ENCODE assay signal across 8 cellular contexts in the genomic region with DNA sequence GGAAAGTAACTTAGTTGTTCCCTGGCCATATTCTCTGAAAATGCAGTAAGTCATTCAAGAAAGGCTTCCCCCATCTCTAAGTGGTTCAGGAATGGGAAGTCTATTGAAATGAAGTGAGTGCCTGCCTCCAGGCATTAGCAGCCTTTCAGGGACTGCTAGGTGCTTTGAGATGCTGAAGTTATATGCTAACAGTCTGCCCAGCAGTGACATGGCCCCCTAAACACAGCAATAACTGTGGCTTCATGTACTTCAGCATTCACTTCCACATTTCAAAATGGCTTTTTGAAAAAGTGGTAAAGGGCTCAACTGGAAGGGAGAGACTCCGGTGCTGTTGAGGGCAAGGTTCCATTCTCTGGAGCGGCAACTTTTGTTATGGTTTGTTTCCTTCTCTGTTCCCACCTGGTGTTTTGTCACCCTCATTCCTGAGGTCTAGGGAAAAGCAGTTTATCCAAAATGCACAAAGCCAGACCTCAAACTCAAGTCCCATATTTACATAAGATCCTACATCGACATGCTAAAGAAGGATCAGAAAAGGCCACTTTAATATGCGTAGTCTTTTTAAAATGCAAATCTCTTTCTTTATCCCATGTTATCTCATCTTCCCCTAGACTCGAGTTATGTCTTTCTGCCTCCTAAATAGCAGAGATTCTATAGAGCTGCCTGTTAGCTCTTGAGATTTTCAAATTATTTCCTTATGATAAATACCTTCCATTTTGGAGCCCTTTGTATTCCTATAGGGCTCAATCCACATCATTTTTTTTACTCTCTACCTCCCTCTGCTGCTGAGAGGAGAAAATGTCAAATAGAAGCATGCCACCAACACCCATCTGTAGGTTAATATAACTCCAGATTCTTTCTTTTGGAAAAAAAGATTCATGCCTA. TPM values are rescaled to one million over a fixed set of nuclear protein-coding genes. Genes with fewer than 3 reads are reported as not detected.
DNase-seq lines count a peak whose midpoint lies in the region; ATAC-seq and TF ChIP-seq lines count a peak whose summit lies in the region.

No MANE protein-coding gene starts in this region.

- DNase-seq in G401 (ENCODE audit: low spot score) (peak; percentile 54), NOMO-1 (lab: John Stamatoyannopoulos, UW; ENCODE audit: unreplicated experiment in 2 of 2) (peak; percentile 4 to 35), brain microvascular endothelial cell (peak; percentile 47), kidney epithelial cell (ENCODE audit: low read depth) (no peak), vagina (ENCODE audit: extremely low spot score in 2 of 2) (no peak), amniotic stem cell (lab: John Stamatoyannopoulos, UW) (no peak)

- TF ChIP-seq POLR2A in vagina (IDR thresholded peaks at IDR 0.05), result no peak

- H3K36me3 ChIP-seq in brain microvascular endothelial cell (replicated peaks) (no peaks in the 10 kb centered on the region), kidney epithelial cell (ENCODE audit: control insufficient read depth, insufficient read depth, low read length) (no peaks in the 10 kb centered on the region), vagina (no peaks in the 10 kb centered on the region)

- H3K4me1 ChIP-seq in vagina, result peaks cover 11% of the 10 kb centered on the region

- H3K27me3 ChIP-seq in brain microvascular endothelial cell (replicated peaks), result no peaks in the 10 kb centered on the region
- no peaks in the 10 kb centered on the region for H3K27me3 ChIP-seq in kidney epithelial cell (ENCODE audit: control insufficient read depth, insufficient read depth, low read length)
- no peaks in the 10 kb centered on the region for H3K27me3 ChIP-seq in vagina

- ATAC-seq in HG03432 (IDR thresholded peaks at IDR 0.05; ENCODE audit: unreplicated experiment), result peak; percentile 58
- no peak for ATAC-seq in GM18502 (IDR thresholded peaks at IDR 0.05; ENCODE audit: poor library complexity, unreplicated experiment)

- H3K27ac ChIP-seq in brain microvascular endothelial cell, result no peak overlapping the region
- no peak overlapping the region for H3K27ac ChIP-seq in vagina

- intact Hi-C loops in vagina (cut with DNase I), result no loop called here

- no peaks in the 10 kb centered on the region for H3K9me3 ChIP-seq in vagina

- peak; percentile 61 for TF ChIP-seq CTCF in brain microvascular endothelial cell (IDR thresholded peaks at IDR 0.05; ENCODE audit: low read depth, low read length, missing control alignments)
- TF ChIP-seq CTCF in kidney epithelial cell (IDR thresholded peaks at IDR 0.05; ENCODE audit: insufficient read depth, low read length, poor library complexity, severe bottlenecking), result peak; percentile 58
- peak; percentile 34 to 54 (median 51) for TF ChIP-seq CTCF in vagina (IDR thresholded peaks at IDR 0.05)

- in situ Hi-C loops in G401 (cut with HindIII; ENCODE audit: low sequenced_read_pairs) (no loop called here), brain microvascular endothelial cell (cut with HindIII; ENCODE audit: low pct_ligation_motif_present, low sequenced_read_pairs) (no loop called here)

- H3K4me3 ChIP-seq in brain microvascular endothelial cell (ENCODE audit: low read depth, low read length) (no peak overlapping the region), kidney epithelial cell (ENCODE audit: low read depth, low read length) (no peak overlapping the region), vagina (no peak overlapping the region)

RNA-seq across cellular contexts. Expression of gene LRRC8C, which starts 34.2 kb away (rescaled TPM):
- total RNA-seq in G401 (2014; rRNA removed; shearing (Covaris generic)), result 4.4 and 6.5 TPM in 2 replicates
- total RNA-seq in kidney epithelial cell, result 2.3 and 2.7 TPM in 2 replicates
- 5.4 TPM for total RNA-seq in vagina

Comparison
In these comparisons a context has a peak if more than half of its experiments do, and no peak if none do; other contexts are left out.
1. DNase-seq: peak in G401 (single experiment), NOMO-1 (2 of 2) and brain microvascular endothelial cell (single experiment); none in kidney epithelial cell (single experiment), vagina (0 of 2) and amniotic stem cell (single experiment).
2. Peak in every context shown above with its lines, with median percentiles within 50 percentile points of each other: CTCF ChIP-seq.